27 cellular contexts compared by ENCODE assay signal in the genomic region with DNA sequence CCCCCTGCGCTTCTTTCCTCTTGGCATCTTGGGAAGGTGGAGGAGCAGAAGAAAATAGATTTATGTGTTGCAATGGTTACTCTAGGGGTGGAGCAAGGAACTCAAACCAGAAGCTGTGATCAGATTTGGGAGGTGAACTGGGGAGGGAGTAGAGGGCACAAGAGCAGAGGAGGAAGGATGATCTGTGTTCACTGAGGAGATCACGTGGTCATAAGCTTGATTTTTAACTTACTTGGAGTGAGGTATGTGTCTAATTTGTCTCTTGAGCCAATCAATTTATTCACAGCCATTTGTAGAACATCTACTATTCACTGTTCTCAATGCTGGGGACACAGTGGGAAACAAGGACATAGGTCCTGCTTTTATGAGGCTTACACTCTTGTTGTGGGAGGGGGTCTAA.
"Had no signal": no experiment of that assay in that cellular context is flagged by ENCODE, and none has a peak within 500 bp of the region (broad histone marks: within the 10 kb centered on the region; RNA-seq: fewer than 3 reads in every experiment).

No MANE protein-coding gene starts in this region.

- H3K4me3 ChIP-seq: ovary, psoas muscle, skin epidermis, smooth muscle cell, spleen, stomach, suprapubic skin, testis, tibial artery, transverse colon, upper lobe of right lung, uterus had no signal

- H3K79me2 ChIP-seq: parathyroid adenoma had no signal

- H3K9ac ChIP-seq: parathyroid adenoma had no signal

- ATAC-seq: naive thymus-derived CD4-positive, alpha-beta T cell; natural killer cell; psoas muscle; right cardiac atrium; sciatic nerve; stimulated activated memory B cell treated with anti-CD40 and anti-IgM and Interleukin-4, amounts not matched to agents 10 μg/mL and 1 μg/mL and 100 μg/mL, for 72 hours; upper lobe of right lung had no signal

- H3K4me2 ChIP-seq: smooth muscle cell had no signal

- H3K4me1 ChIP-seq: parathyroid adenoma, psoas muscle, suprapubic skin, testis, transverse colon, upper lobe of right lung, uterus had no signal

- DNase-seq: naive thymus-derived CD4-positive, alpha-beta T cell; natural killer cell; nucleus accumbens; ovary; posterior cingulate gyrus; psoas muscle; right cardiac atrium; spleen; stimulated activated CD4-positive, alpha-beta T cell treated with anti-CD3 and anti-CD28 coated beads, Interleukin-12 subunit alpha, Interleukin-12 subunit beta, amount 100 ng/mL, for 4 hours; stimulated activated CD4-positive, alpha-beta T cell treated with anti-CD3 and anti-CD28 coated beads, Interleukin-1b, Interleukin-23, amount 100 ng/mL, for 48 hours; stimulated activated CD4-positive, alpha-beta T cell treated with anti-CD3 and anti-CD28 coated beads, Interleukin-4, amount 100 ng/mL, for 1 hour; stimulated activated CD4-positive, alpha-beta T cell treated with anti-CD3 and anti-CD28 coated beads, Interleukin-4, amount 100 ng/mL, for 4 hours; stimulated activated CD8-positive, alpha-beta memory T cell treated with anti-CD3 and anti-CD28 coated beads, Interleukin-4, amount 100 ng/mL, for 48 hours; stimulated activated naive CD4-positive, alpha-beta T cell; stomach; testis; tibial artery; transverse colon; upper lobe of right lung; uterus had no signal

- H3K9me3 ChIP-seq: neutrophil, ovary, psoas muscle, suprapubic skin, testis, tibial artery, transverse colon, upper lobe of right lung, uterus had no signal

- H3K27ac ChIP-seq: neutrophil, ovary, parathyroid adenoma, psoas muscle, skin epidermis, spleen, stomach, suprapubic skin, testis, tibial artery, transverse colon, upper lobe of right lung, uterus had no signal

- H2AFZ ChIP-seq: parathyroid adenoma had no signal

- H3K27me3 ChIP-seq: neutrophil, ovary, suprapubic skin, testis, transverse colon, upper lobe of right lung, uterus had no signal

- H3K36me3 ChIP-seq: neutrophil, ovary, spleen, stomach, suprapubic skin, tibial artery, transverse colon, upper lobe of right lung, uterus had no signal
